ENCODE assay signal across 7 cellular contexts in the genomic region with DNA sequence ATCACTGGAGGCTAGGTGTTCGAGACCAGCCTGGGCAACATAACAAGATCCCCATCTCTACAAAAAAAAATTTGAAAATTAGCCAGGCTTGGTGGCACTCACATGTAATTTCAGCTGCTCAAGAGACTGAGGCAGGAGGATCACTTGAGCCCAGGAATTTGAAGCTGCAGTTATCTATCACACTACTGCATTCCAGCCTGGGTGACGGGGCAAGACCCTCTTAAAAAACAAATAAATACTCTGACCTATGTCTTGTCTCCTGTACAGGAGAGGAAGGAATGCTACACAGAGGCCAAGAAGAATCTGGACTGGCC. TPM values are rescaled to one million over a fixed set of nuclear protein-coding genes. Genes with fewer than 3 reads are reported as not detected.
DNase-seq lines count a peak whose midpoint lies in the region; ATAC-seq, FAIRE-seq and TF ChIP-seq lines count a peak whose summit lies in the region.

No MANE protein-coding gene starts in this region.

- H3K27me3 Mint-ChIP-seq in Calu3 (ENCODE audit: unreplicated experiment), result no peaks in the 10 kb centered on the region

- no peak overlapping the region for H3K4me3 Mint-ChIP-seq in Calu3 (ENCODE audit: low read depth, unreplicated experiment)

- peaks cover 0 to 73% (median 49%) of the 10 kb centered on the region in 3 donors for H3K4me1 ChIP-seq in gastroesophageal sphincter
- H3K4me1 ChIP-seq in spleen, result peaks cover 24 to 72% (median 64%) of the 10 kb centered on the region in 6 donors

- H3K9me3 ChIP-seq in gastroesophageal sphincter (no peaks in the 10 kb centered on the region), spleen (no peaks in the 10 kb centered on the region)

- H3K27me3 ChIP-seq in gastroesophageal sphincter (no peaks in the 10 kb centered on the region), spleen (replicated peaks in 1 of 7) (no peaks in the 10 kb centered on the region)

- peaks cover 84% of the 10 kb centered on the region for H3K36me3 Mint-ChIP-seq in Calu3 (ENCODE audit: insufficient read depth, unreplicated experiment)

- no peak for TF ChIP-seq EP300 in gastroesophageal sphincter (IDR thresholded peaks at IDR 0.05)

- no peak overlapping the region for H3K4me3 ChIP-seq in gastroesophageal sphincter
- H3K4me3 ChIP-seq in spleen, result no peak overlapping the region

- TF ChIP-seq POLR2A in gastroesophageal sphincter (IDR thresholded peaks at IDR 0.05) (no peak), spleen (IDR thresholded peaks at IDR 0.05) (no peak)

- H3K36me3 ChIP-seq in gastroesophageal sphincter (peaks cover 0 to 31% of the 10 kb centered on the region in 2 donors), spleen (peaks cover 0 to 36% (median 11%) of the 10 kb centered on the region in 6 donors)

- H3K9me3 Mint-ChIP-seq in Calu3 (ENCODE audit: low read depth, unreplicated experiment), result no peaks in the 10 kb centered on the region

- intact Hi-C loops in Calu3 (cut with micrococcal nuclease; ENCODE audit: unreplicated experiment) (loop anchor here (5.0 kb wide), 1 partner anchor 34 kb away; no protein-coding TSS in a partner anchor), spleen (cut with DNase I; ENCODE audit: low total_unique reads) (no loop called here)

- H3K27ac ChIP-seq in RWPE1 (peak overlapping the region; percentile 38), gastroesophageal sphincter (peak overlapping the region in 3 of 4 donors; percentile 77 to 88 (median 88)), spleen (peak overlapping the region in 6 of 8 donors; percentile 37 to 95 (median 83))

- H3K4me1 Mint-ChIP-seq in Calu3 (ENCODE audit: low read depth, unreplicated experiment), result peaks cover 79% of the 10 kb centered on the region

- CTCF ChIA-PET in Calu3 (lab: Charles Lee) (interaction anchor here (0.9 to 7.0 kb wide), 5 partner anchors 16 to 60 kb away, joined by 3 to 205 read pairs (median 5); partner anchors contain the start of gene BCL2L1), RWPE1 (lab: Yijun Ruan, JAX) (interaction anchor here (0.6 to 11.0 kb wide), 5 partner anchors 19 to 58 kb away, joined by 4 to 163 read pairs (median 6); partner anchors contain the start of gene BCL2L1)

- FAIRE-seq in D721Med (lab: Jason Lieb, UNC), result no peak

- POLR2A ChIA-PET in RWPE1 (lab: Yijun Ruan, JAX; ENCODE audit: low non-redundant PET), result interaction anchor here (1.0 kb wide), 1 partner anchor 60 kb away, joined by 3 read pairs; no protein-coding TSS in a partner anchor

- TF ChIP-seq CTCF in Calu3 (IDR thresholded peaks at IDR 0.05; ENCODE audit: unreplicated experiment) (no peak), RWPE1 (conservative IDR thresholded peaks at IDR 0.05; ENCODE audit: low read depth) (no peak), gastroesophageal sphincter (IDR thresholded peaks at IDR 0.05) (no peak), spleen (IDR thresholded peaks at IDR 0.05 in 8 of 11, conservative IDR thresholded peaks at IDR 0.05 in 3 of 11) (no peak), D721Med (IDR thresholded peaks at IDR 0.05; ENCODE audit: insufficient read depth, missing control alignments) (no peak)

- no TSS peak for BruUV-seq in Calu3 (replicated peaks; lab: Mats Ljungman, UMichigan)

- H3K27ac Mint-ChIP-seq in Calu3 (ENCODE audit: unreplicated experiment), result peak overlapping the region; percentile 59

- DNase-seq in Calu3 (no peak), RWPE1 (ENCODE audit: low spot score) (no peak), spleen (no peak), D721Med (ENCODE audit: insufficient read length, low spot score) (no peak), middle frontal gyrus (ENCODE audit: extremely low spot score, low spot score) (no peak)

- 90% methylated on average over 2 of the region's 2 CpGs; no CpG with 5 or more reads in 1 of the 2 donors for WGBS in gastroesophageal sphincter (ENCODE audit: low coverage in 1 of 2), 2 donors
- 92 to 96% (median 95%) methylated on average over 2 of the region's 2 CpGs for WGBS in spleen, 5 donors

- ATAC-seq in gastroesophageal sphincter, result no peak
- no peak for ATAC-seq in GM21367 (IDR thresholded peaks at IDR 0.05; ENCODE audit: unreplicated experiment)

RNA-seq across cellular contexts. Expression of gene COX4I2, which starts 25.8 kb away (rescaled TPM):
- total RNA-seq in Calu3 (2022) (not detected in 2 replicates), gastroesophageal sphincter (10 to 100 TPM in 2 of 4 donors, 1 to 10 TPM in 1, not detected in 1; 4.6 to 40.9 (median 12.1) TPM), spleen (1 to 10 TPM in 3 of 7 donors, not detected in 4; 1.1 to 1.5 (median 1.5) TPM)
- 1 to 10 TPM; 1.9 to 4.6 (median 2.0) TPM for polyA plus RNA-seq in spleen

RNA-seq across cellular contexts. Expression of gene ID1, which starts 58.4 kb away (rescaled TPM):
- total RNA-seq in Calu3 (2022), result 347 and 431 TPM in 2 replicates
- 100 to 1,000 TPM; 221 to 714 (median 372) TPM for total RNA-seq in gastroesophageal sphincter
- total RNA-seq in spleen, result 100 to 1,000 TPM in 5 of 7 donors, 10 to 100 TPM in 2; 77.1 to 222 (median 124) TPM
- 100 to 1,000 TPM in 2 of 3 donors, 10 to 100 TPM in 1; 47.6 to 131 (median 122) TPM for polyA plus RNA-seq in spleen

RNA-seq across cellular contexts. Expression of gene BCL2L1, which starts 59.2 kb away (rescaled TPM):
- 290 and 321 TPM in 2 replicates for total RNA-seq in Calu3 (2022)
- total RNA-seq in gastroesophageal sphincter, result 100 to 1,000 TPM in 3 of 4 donors, 10 to 100 TPM in 1; 71.9 to 171 (median 135) TPM
- total RNA-seq in spleen, result 100 to 1,000 TPM in 4 of 7 donors, 10 to 100 TPM in 3; 70.2 to 167 (median 107) TPM
- 10 to 100 TPM; 18.7 to 55.5 (median 22.7) TPM for polyA plus RNA-seq in spleen

Comparison
In these comparisons a context has a peak if more than half of its experiments do, and no peak if none do; other contexts are left out.
1. H3K27ac ChIP-seq: peak in every context shown above with its lines; median percentile 88 in gastroesophageal sphincter; 83 in spleen; 38 in RWPE1.